ENCODE assay signal across 8 cellular contexts in the genomic region with DNA sequence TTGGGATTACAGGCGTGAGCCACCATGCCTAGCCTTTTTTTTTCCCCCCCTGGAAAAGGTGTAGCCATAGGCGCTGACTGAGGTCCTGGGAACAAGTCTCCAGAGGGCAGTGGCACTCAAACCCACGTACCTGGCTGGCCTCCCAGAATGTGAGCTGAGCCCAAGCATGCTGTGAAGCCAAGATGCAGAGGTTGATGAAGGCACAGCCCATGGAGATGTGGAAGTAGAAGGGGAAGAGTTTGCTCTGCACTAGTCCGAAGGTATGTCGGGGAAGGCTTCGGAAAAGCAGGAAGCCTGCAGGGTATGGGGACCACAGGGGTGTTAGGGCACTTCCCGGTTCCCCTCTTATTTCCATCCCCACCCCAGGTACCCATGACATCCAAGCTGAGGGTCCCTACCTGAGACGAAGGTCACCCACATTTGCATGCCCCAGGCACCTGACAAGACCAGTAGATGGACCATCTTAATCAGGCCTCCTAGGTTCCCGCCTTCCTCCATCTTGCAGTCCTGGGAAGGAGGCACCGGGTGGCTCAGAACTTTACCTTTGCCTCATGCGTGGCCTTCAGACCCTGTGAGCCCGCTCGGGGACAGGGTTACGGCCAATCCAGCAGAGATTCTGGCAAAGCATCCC. TPM values are rescaled to one million over a fixed set of nuclear protein-coding genes. Genes with fewer than 3 reads are reported as not detected.
DNase-seq lines count a peak whose midpoint lies in the region; ATAC-seq and TF ChIP-seq lines count a peak whose summit lies in the region.

No MANE protein-coding gene starts in this region.

- peak overlapping the region; percentile 73 for H3K9ac ChIP-seq in iPS-18a (ENCODE audit: low read length)

- no peak for TF ChIP-seq CTCF in WTC11 (IDR thresholded peaks at IDR 0.05)
- no peak for TF ChIP-seq CTCF in testis (IDR thresholded peaks at IDR 0.05)

- no peaks in the 10 kb centered on the region for H3K36me3 ChIP-seq in iPS-18a (ENCODE audit: control insufficient read depth, low read depth, low read length)
- no peaks in the 10 kb centered on the region for H3K36me3 ChIP-seq in testis (ENCODE audit: low read depth, missing control alignments)

- CTCF ChIA-PET in activated CD4-positive, alpha-beta T cell treated with anti-CD3 and anti-CD28 coated beads for 36 hours (lab: Charles Lee), result interaction anchor here (2.2 kb wide), 1 partner anchor 32 kb away, joined by 10 read pairs; no protein-coding TSS in a partner anchor
- CTCF ChIA-PET in WTC11 (lab: Charles Lee), result interaction anchor here (1.2 to 3.0 kb wide), 5 partner anchors 30 to 90 kb away, joined by 3 to 20 read pairs (median 11); a partner anchor contains a TSS

- peak overlapping the region; percentile 95 for H3K4me3 ChIP-seq in iPS-18a (ENCODE audit: low read length)
- peak overlapping the region; percentile 61 to 68 for H3K4me3 ChIP-seq in testis

- DNase-seq in activated CD4-positive, alpha-beta T cell treated with anti-CD3 and anti-CD28 coated beads for 36 hours, result no peak
- no peak for DNase-seq in activated CD4-positive, alpha-beta T cell treated with anti-CD3 and anti-CD28 coated beads, Interleukin-2, amount 50 U/mL, for 1 hour
- DNase-seq in WTC11 (ENCODE audit: low spot score) (no peak), testis (no peak), NCI-H1105 treated with DMSO at 0.1 percent for 48 hours (lab: John Stamatoyannopoulos, UW) (no peak)
- DNase-seq in stimulated activated CD4-positive, alpha-beta T cell treated with anti-CD3 and anti-CD28 coated beads, Interleukin-2, amount 100 ng/mL, for 24 hours, result no peak

- H3K9me3 ChIP-seq in iPS-18a (ENCODE audit: control insufficient read depth, low read depth, low read length) (no peaks in the 10 kb centered on the region), testis (no peaks in the 10 kb centered on the region)

- H3K27ac ChIP-seq in iPS-18a (ENCODE audit: low read length), result no peak overlapping the region
- no peak overlapping the region for H3K27ac ChIP-seq in testis

- no peaks in the 10 kb centered on the region for H3K27me3 Mint-ChIP-seq in activated CD4-positive, alpha-beta T cell treated with anti-CD3 and anti-CD28 coated beads for 36 hours
- H3K27me3 Mint-ChIP-seq in WTC11 (ENCODE audit: low read depth), result peaks cover 15% of the 10 kb centered on the region; the same call in 1 of the 2 replicates

- H3K4me1 ChIP-seq in iPS-18a (ENCODE audit: control insufficient read depth, low read depth, low read length), result no peaks in the 10 kb centered on the region
- H3K4me1 ChIP-seq in testis, result peaks cover 9% of the 10 kb centered on the region

- 40 to 44% methylated on average over 13 to 14 of the region's 14 CpGs for WGBS in testis, 2 donors

- no peak for TF ChIP-seq POLR2A in testis (IDR thresholded peaks at IDR 0.05)

- intact Hi-C loops in activated CD4-positive, alpha-beta T cell treated with anti-CD3 and anti-CD28 coated beads for 36 hours (cut with DNase I, micrococcal nuclease), result no loop called here
- intact Hi-C loops in testis (cut with DNase I; ENCODE audit: low total_unique reads), result no loop called here

- peaks cover 23% of the 10 kb centered on the region for H3K4me1 Mint-ChIP-seq in activated CD4-positive, alpha-beta T cell treated with anti-CD3 and anti-CD28 coated beads for 36 hours
- peaks cover 24% of the 10 kb centered on the region for H3K4me1 Mint-ChIP-seq in WTC11

- H3K36me3 Mint-ChIP-seq in activated CD4-positive, alpha-beta T cell treated with anti-CD3 and anti-CD28 coated beads for 36 hours (ENCODE audit: low read depth), result peaks cover 11% of the 10 kb centered on the region
- H3K36me3 Mint-ChIP-seq in WTC11, result peaks cover 9% of the 10 kb centered on the region; the same call in 1 of the 2 replicates

- ATAC-seq in activated CD4-positive, alpha-beta T cell treated with anti-CD3 and anti-CD28 coated beads for 36 hours, result no peak
- ATAC-seq in WTC11, result no peak
- ATAC-seq in GM21619 (IDR thresholded peaks at IDR 0.05; ENCODE audit: unreplicated experiment), result no peak

- peak overlapping the region; percentile 83 for H3K4me3 Mint-ChIP-seq in activated CD4-positive, alpha-beta T cell treated with anti-CD3 and anti-CD28 coated beads for 36 hours
- peak overlapping the region; percentile 95 for H3K4me3 Mint-ChIP-seq in WTC11

- H3K27ac Mint-ChIP-seq in activated CD4-positive, alpha-beta T cell treated with anti-CD3 and anti-CD28 coated beads for 36 hours, result peak overlapping the region; percentile 82
- 0 out of 2 replicates have a peak overlapping the region, but pooled peaks have one; percentile 73 for H3K27ac Mint-ChIP-seq in WTC11

- peaks cover 8% of the 10 kb centered on the region for H3K9me3 Mint-ChIP-seq in activated CD4-positive, alpha-beta T cell treated with anti-CD3 and anti-CD28 coated beads for 36 hours (ENCODE audit: low read depth)
- peaks cover 10% of the 10 kb centered on the region for H3K9me3 Mint-ChIP-seq in WTC11

- H3K27me3 ChIP-seq in iPS-18a (ENCODE audit: control insufficient read depth, insufficient read depth, low read length) (no peaks in the 10 kb centered on the region), testis (no peaks in the 10 kb centered on the region)

- POLR2A ChIA-PET in activated CD4-positive, alpha-beta T cell treated with anti-CD3 and anti-CD28 coated beads for 36 hours (lab: Charles Lee), result no interaction called here
- POLR2A ChIA-PET in WTC11 (lab: Charles Lee), result interaction anchor here (2.0 kb wide), 1 partner anchor 29 kb away, joined by 10 read pairs; a partner anchor contains a TSS

TF ChIP-seq in WTC11, 78 proteins besides CTCF, POLR2A, EP300 and RAD21 (continues in another document):
- TF ChIP-seq NR1H2 (CRISPR knock-in tag; IDR thresholded peaks at IDR 0.05) (no peak), ZNF396 (CRISPR knock-in tag; IDR thresholded peaks at IDR 0.05; ENCODE audit: borderline replicate concordance) (no peak), ETV6 (CRISPR knock-in tag; IDR thresholded peaks at IDR 0.05) (no peak), ZNF121 (CRISPR knock-in tag; IDR thresholded peaks at IDR 0.05) (no peak), GRHL2 (CRISPR knock-in tag; IDR thresholded peaks at IDR 0.05; ENCODE audit: insufficient replicate concordance, severe bottlenecking) (no peak)
- TF ChIP-seq, protein P1, sequence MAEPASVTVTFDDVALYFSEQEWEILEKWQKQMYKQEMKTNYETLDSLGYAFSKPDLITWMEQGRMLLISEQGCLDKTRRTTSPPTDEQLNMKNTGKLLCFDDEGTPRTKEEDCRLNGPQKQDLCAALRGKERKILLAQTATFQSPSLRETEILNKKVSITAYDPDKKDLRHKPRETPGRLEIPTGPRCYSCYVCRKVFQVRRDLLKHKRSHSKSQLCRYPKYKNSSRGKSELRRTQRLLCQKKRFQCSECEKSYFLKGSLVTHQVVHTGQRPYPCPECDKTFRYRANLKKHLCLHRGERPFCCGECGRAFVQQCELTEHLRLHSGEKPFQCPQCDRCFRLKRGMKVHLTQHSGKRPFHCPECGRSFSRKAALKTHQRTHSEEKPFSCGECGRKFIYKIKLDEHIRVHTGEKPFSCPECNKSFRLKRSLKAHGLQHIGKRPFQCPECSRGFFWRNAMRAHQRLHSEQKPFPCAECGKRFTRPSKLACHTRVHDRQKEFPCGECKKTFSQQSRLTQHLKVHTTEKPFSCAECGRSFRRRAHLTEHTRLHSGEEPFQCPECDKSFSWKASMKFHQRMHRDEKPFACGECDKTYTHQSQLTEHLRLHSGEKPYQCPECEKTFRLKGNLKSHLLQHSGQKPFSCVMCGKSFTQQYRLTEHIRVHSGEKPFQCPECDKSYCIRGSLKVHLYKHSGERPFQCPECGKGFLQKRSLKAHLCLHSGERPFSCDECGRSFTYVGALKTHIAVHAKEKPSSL (CRISPR knock-in tag; conservative IDR thresholded peaks at IDR 0.05), result no peak
- TF ChIP-seq, protein P2, sequence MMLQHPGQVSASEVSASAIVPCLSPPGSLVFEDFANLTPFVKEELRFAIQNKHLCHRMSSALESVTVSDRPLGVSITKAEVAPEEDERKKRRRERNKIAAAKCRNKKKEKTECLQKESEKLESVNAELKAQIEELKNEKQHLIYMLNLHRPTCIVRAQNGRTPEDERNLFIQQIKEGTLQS (CRISPR knock-in tag; conservative IDR thresholded peaks at IDR 0.05), result no peak
- TF ChIP-seq, protein P3, sequence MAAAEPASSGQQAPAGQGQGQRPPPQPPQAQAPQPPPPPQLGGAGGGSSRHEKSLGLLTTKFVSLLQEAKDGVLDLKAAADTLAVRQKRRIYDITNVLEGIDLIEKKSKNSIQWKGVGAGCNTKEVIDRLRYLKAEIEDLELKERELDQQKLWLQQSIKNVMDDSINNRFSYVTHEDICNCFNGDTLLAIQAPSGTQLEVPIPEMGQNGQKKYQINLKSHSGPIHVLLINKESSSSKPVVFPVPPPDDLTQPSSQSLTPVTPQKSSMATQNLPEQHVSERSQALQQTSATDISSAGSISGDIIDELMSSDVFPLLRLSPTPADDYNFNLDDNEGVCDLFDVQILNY (CRISPR knock-in tag; IDR thresholded peaks at IDR 0.05), result no peak
- TF ChIP-seq, protein P4, sequence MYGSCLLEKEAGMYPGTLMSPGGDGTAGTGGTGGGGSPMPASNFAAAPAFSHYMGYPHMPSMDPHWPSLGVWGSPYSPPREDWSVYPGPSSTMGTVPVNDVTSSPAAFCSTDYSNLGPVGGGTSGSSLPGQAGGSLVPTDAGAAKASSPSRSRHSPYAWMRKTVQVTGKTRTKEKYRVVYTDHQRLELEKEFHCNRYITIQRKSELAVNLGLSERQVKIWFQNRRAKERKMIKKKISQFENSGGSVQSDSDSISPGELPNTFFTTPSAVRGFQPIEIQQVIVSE (CRISPR knock-in tag; IDR thresholded peaks at IDR 0.05; ENCODE audit: borderline replicate concordance), result no peak

RNA-seq across cellular contexts. Expression of a gene that starts 0.8 kb away (rescaled TPM):
- 10 to 100 TPM; 28.0 to 32.6 TPM for total RNA-seq in activated CD4-positive, alpha-beta T cell treated with anti-CD3 and anti-CD28 coated beads for 36 hours
- total RNA-seq in WTC11 (2021) (69.9 to 78.3 TPM (median 76.0 TPM) in 3 replicates), testis (100 to 1,000 TPM; 174 to 213 TPM)
- polyA plus RNA-seq in testis (ENCODE audit: insufficient read depth, low read depth, low replicate concordance), result 132 TPM

RNA-seq across cellular contexts. Expression of a gene that starts 1.1 kb away (rescaled TPM):
- 10 to 100 TPM; 15.3 to 18.0 TPM for total RNA-seq in activated CD4-positive, alpha-beta T cell treated with anti-CD3 and anti-CD28 coated beads for 36 hours
- 5.5 to 8.5 TPM (median 6.8 TPM) in 3 replicates for total RNA-seq in WTC11 (2021)
- total RNA-seq in testis, result 10 to 100 TPM; 41.3 to 59.8 TPM
- polyA plus RNA-seq in testis (ENCODE audit: insufficient read depth, low read depth, low replicate concordance), result 99.0 TPM

RNA-seq across cellular contexts. Expression of a gene that starts 5.8 kb away (rescaled TPM):
- total RNA-seq in activated CD4-positive, alpha-beta T cell treated with anti-CD3 and anti-CD28 coated beads for 36 hours, result 1 to 10 TPM; 7.5 to 8.9 TPM
- total RNA-seq in WTC11 (2021) (18.9 to 27.8 TPM (median 27.0 TPM) in 3 replicates), testis (1 to 10 TPM; 6.7 to 9.8 TPM)
- polyA plus RNA-seq in testis (ENCODE audit: insufficient read depth, low read depth, low replicate concordance), result 4.5 TPM

RNA-seq across cellular contexts. Expression of a gene that starts 10.0 kb away (rescaled TPM):
- total RNA-seq in activated CD4-positive, alpha-beta T cell treated with anti-CD3 and anti-CD28 coated beads for 36 hours, result 1 to 10 TPM; 2.1 to 2.2 TPM
- total RNA-seq in WTC11 (2021), result 7.5 to 9.6 TPM (median 8.4 TPM) in 3 replicates
- 10 to 100 TPM; 27.1 to 28.9 TPM for total RNA-seq in testis
- 20.3 TPM for polyA plus RNA-seq in testis (ENCODE audit: insufficient read depth, low read depth, low replicate concordance)

RNA-seq across cellular contexts. Expression of a gene that starts 29.2 kb away (rescaled TPM):
- total RNA-seq in activated CD4-positive, alpha-beta T cell treated with anti-CD3 and anti-CD28 coated beads for 36 hours, result 1 to 10 TPM; 1.5 to 1.7 TPM
- total RNA-seq in WTC11 (2021), result 2.4 to 3.9 TPM (median 3.0 TPM) in 3 replicates
- 1 to 10 TPM; 6.5 to 7.0 TPM for total RNA-seq in testis
- 4.9 TPM for polyA plus RNA-seq in testis (ENCODE audit: insufficient read depth, low read depth, low replicate concordance)
